In the genomic region with DNA sequence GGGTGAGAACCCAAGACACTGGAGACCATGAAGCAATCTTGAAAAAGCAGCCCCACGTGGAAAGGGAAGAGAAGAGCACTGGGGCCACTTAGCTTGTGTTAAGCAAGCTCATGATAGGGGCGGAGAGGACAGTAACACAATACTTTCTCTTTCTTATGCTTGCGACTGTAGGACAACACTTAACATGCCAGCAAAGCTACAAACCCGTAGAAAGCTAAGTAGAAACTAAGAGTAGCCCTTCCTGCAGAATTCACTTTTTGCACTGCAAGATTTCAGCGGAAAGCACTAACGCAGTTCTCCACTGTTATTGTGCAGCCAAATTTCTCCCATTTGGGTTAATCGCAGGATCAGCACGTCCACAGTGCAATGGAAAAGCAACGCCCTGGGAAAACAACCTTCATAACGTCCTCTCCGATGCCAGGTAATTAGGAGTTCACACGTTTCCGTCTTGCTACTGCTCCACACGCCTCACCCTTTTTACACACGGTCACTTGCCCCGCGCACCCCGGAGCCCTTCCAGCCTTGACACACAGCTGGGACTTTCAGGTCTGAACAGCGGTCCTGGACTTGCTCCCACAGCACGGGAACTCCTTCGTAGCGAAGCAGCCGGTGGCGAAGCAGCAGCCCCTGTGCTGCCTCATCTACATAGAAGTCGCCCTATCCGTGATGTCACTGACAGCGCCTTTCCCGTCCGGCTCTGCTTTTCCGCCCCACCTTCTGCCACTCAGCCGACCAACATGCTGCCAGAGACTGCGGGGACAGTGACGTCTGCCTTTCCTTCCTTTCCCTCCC, we compare ENCODE assay signal across 8 cellular contexts.
A peak's percentile ranks its signal among the peaks of the same experiment; 100 is the strongest.
DNase-seq lines count a peak whose midpoint lies in the region; ATAC-seq, FAIRE-seq and TF ChIP-seq lines count a peak whose summit lies in the region.

No MANE protein-coding gene starts in this region.

- H3K27ac ChIP-seq in adrenal gland (peak overlapping the region in 3 of 5 donors; percentile 17 to 81 (median 17)), psoas muscle (no peak overlapping the region)

- H3K27me3 ChIP-seq in adrenal gland (peaks cover 20% of the 10 kb centered on the region), psoas muscle (ENCODE audit: insufficient read depth in 3 of 3, low read length in 2 of 3) (peaks cover 0 to 63% (median 6%) of the 10 kb centered on the region in 3 donors)

- DNase-seq in GF-D8 (lab: John Stamatoyannopoulos, UW) (peak; percentile 80), HEK293T (ENCODE audit: extremely low spot score) (peak; percentile 78), NAMALWA (ENCODE audit: low spot score) (peak; percentile 98), SW 1271 (lab: John Stamatoyannopoulos, UW) (peak; percentile 15 to 74), adrenal gland (peak; percentile 66 to 87 (median 79)), left ventricle myocardium superior (peak; percentile 81), psoas muscle (peak; percentile 74 to 85), urothelium cell line (ENCODE audit: low spot score) (peak; percentile 48)

- H3K9me3 ChIP-seq in adrenal gland (replicated peaks in 1 of 3) (no peaks in the 10 kb centered on the region), psoas muscle (no peaks in the 10 kb centered on the region)

- H3K4me1 ChIP-seq in adrenal gland (replicated peaks in 1 of 2) (peaks cover 0 to 14% of the 10 kb centered on the region in 2 donors), psoas muscle (no peaks in the 10 kb centered on the region)

- FAIRE-seq in urothelium cell line (lab: Jason Lieb, UNC) = no peak

- CTCF ChIA-PET in HEK293T (lab: Yijun Ruan, JAX) = interaction anchor here (1.1 kb wide), 1 partner anchor 11 kb away, joined by 7 read pairs; no protein-coding TSS in a partner anchor

- peak; percentile 96 for ATAC-seq in left ventricle myocardium superior
- ATAC-seq in psoas muscle = peak; percentile 59 to 93 (median 84)

- TF ChIP-seq CTCF in adrenal gland (IDR thresholded peaks at IDR 0.05) (no peak), psoas muscle (IDR thresholded peaks at IDR 0.05) (no peak)

- WGBS in adrenal gland, 4 donors = 0 to 1% (median 1%) methylated on average over 30 to 33 of the region's 33 CpGs
- WGBS in psoas muscle, 3 donors = 0 to 1% (median 0%) methylated on average over 33 of the region's 33 CpGs

- POLR2A ChIA-PET in HEK293T (lab: Yijun Ruan, JAX) = interaction anchor here (0.6 to 6.9 kb wide), 26 partner anchors 9 to 442 kb away, joined by 3 to 132 read pairs (median 4); no protein-coding TSS in a partner anchor

- H3K36me3 ChIP-seq in adrenal gland (replicated peaks in 1 of 2) = no peaks in the 10 kb centered on the region
- no peaks in the 10 kb centered on the region for H3K36me3 ChIP-seq in psoas muscle (ENCODE audit: insufficient read depth in 1 of 2, low read depth in 1 of 2)

- intact Hi-C loops in adrenal gland (cut with DNase I) (no loop called here), left ventricle myocardium superior (cut with micrococcal nuclease) (no loop called here), psoas muscle (cut with DNase I) (no loop called here)

- H3K4me3 ChIP-seq in adrenal gland (peak overlapping the region in 3 of 4 donors; percentile 41 to 86 (median 50)), psoas muscle (peak overlapping the region; percentile 62)

- peak; percentile 54 to 60 for TF ChIP-seq POLR2A in adrenal gland (IDR thresholded peaks at IDR 0.05)

TF ChIP-seq in HEK293T, 16 proteins besides CTCF, POLR2A, EP300 and RAD21:
- peak; percentile 85 for TF ChIP-seq NFRKB (IDR thresholded peaks at IDR 0.05)
- peak; percentile 94 for TF ChIP-seq ARNT (IDR thresholded peaks at IDR 0.05)
- TF ChIP-seq L3MBTL2 (conservative IDR thresholded peaks at IDR 0.05) = peak; percentile 93
- no peak for TF ChIP-seq HDGF (IDR thresholded peaks at IDR 0.05; ENCODE audit: borderline replicate concordance)
- peak; percentile 81 for TF ChIP-seq CTBP1 (IDR thresholded peaks at IDR 0.05; ENCODE audit: borderline replicate concordance)
- no peak for TF ChIP-seq FOXA1 (IDR thresholded peaks at IDR 0.05)
- no peak for TF ChIP-seq SUZ12 (IDR thresholded peaks at IDR 0.05)
- TF ChIP-seq FOXK2 (IDR thresholded peaks at IDR 0.05) = peak; percentile 81
- TF ChIP-seq SP1 (IDR thresholded peaks at IDR 0.05) = no peak
- no peak for TF ChIP-seq ZNF384 (IDR thresholded peaks at IDR 0.05)
- TF ChIP-seq FOXM1 (IDR thresholded peaks at IDR 0.05; ENCODE audit: borderline replicate concordance) = peak; percentile 56; the same call in 1 of the 2 replicates
- TF ChIP-seq BHLHE40 (IDR thresholded peaks at IDR 0.05; ENCODE audit: borderline replicate concordance) = peak; percentile 55; the same call in 1 of the 2 replicates
- TF ChIP-seq, protein P1, sequence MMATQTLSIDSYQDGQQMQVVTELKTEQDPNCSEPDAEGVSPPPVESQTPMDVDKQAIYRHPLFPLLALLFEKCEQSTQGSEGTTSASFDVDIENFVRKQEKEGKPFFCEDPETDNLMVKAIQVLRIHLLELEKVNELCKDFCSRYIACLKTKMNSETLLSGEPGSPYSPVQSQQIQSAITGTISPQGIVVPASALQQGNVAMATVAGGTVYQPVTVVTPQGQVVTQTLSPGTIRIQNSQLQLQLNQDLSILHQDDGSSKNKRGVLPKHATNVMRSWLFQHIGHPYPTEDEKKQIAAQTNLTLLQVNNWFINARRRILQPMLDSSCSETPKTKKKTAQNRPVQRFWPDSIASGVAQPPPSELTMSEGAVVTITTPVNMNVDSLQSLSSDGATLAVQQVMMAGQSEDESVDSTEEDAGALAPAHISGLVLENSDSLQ (IDR thresholded peaks at IDR 0.05) = peak; percentile 96
- TF ChIP-seq ELF4 (IDR thresholded peaks at IDR 0.05) = peak; percentile 99
- peak; percentile 91 for TF ChIP-seq LEF1 (IDR thresholded peaks at IDR 0.05; ENCODE audit: borderline replicate concordance)
- peak; percentile 62; the same call in 1 of the 2 replicates for TF ChIP-seq TARDBP (IDR thresholded peaks at IDR 0.05)

Comparison
In these comparisons a context has a peak if more than half of its experiments do, and no peak if none do; other contexts are left out.
1. DNase-seq: peak in every context shown above with its lines; median percentile 98 in NAMALWA; 81 in left ventricle myocardium superior; 80 in GF-D8; 80 in psoas muscle; 79 in adrenal gland; 78 in HEK293T; 48 in urothelium cell line; 44 in SW 1271.